Comparison of ENCODE assay signal across 21 cellular contexts in genomic region chr5:118043531-118043930, GRCh38.
"Had no signal": no experiment of that assay in that cellular context is flagged by ENCODE, and none has a peak within 500 bp of the region (broad histone marks: within the 10 kb centered on the region; RNA-seq: fewer than 3 reads in every experiment).

No MANE protein-coding gene starts in this region.

- H3K9ac ChIP-seq: KMS-11 had no signal

- H3K4me2 ChIP-seq: KMS-11 had no signal

- DNase-seq: Kasumi-1, MM.1S, NCI-H1092 treated with DMSO at 0.1 percent for 48 hours, NCI-H1436, NCI-H187, NCI-H2029, NCI-H2081 treated with DMSO at 0.1 percent for 48 hours, NCI-H2171, NCI-H226, NCI-H446, NCI-H510A, NCI-H524 treated with DMSO at 0.1 percent for 48 hours, NCI-H69, NCI-H774, Right ventricle myocardium superior, RPMI8226, SIG-M5 had no signal

- H3K27me3 ChIP-seq: SJSA1 had no signal

- H3K4me1 ChIP-seq: SJSA1 had no signal

- H3K27ac ChIP-seq: HL-60, KMS-11, SJSA1, SK-N-MC had no signal

- H3K9me3 ChIP-seq: SJSA1 had no signal

- H3K36me3 ChIP-seq: SJSA1 had no signal

- H3K4me3 ChIP-seq: SJSA1, SK-N-MC had no signal
